In the genomic region with DNA sequence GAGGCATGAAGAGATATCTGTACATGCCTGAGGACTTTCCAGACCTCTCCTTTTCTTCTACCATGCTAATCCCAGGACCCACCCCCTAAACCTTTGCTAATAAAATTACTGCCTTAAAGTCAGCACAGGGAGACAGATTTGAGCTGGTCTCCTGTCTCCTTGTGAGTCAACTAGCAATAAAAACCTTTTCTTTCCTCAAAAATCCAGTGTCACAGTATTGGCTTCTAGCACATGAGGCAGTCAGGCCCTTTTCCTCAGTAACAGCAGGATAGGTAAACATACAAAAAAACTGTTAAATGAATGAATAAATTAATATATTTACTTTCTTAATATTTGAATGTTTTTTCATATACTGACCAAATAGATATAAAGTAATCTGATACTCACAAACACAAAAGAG, we compare ENCODE assay signal across 27 cellular contexts. TPM values are rescaled to one million over a fixed set of nuclear protein-coding genes. Genes with fewer than 3 reads are reported as not detected.
"Had no signal": no experiment of that assay in that cellular context is flagged by ENCODE, and none has a peak within 500 bp of the region (broad histone marks: within the 10 kb centered on the region; RNA-seq: fewer than 3 reads in every experiment).

No MANE protein-coding gene starts in this region.

- H3K36me3 ChIP-seq: breast epithelium, SJSA1 had no signal

- DNase-seq: activated CD4-positive, alpha-beta T cell treated with anti-CD3 and anti-CD28 coated beads for 48 hours; activated CD4-positive, alpha-beta T cell treated with anti-CD3 and anti-CD28 coated beads, Interleukin-2, amount 50 U/mL, for 4 hours; activated CD4-positive, CD25-positive, alpha-beta regulatory T cell treated with anti-CD3 and anti-CD28 coated beads, Interleukin-2, amount 50 U/mL, for 72 hours; activated CD8-positive, alpha-beta memory T cell treated with anti-CD3 and anti-CD28 coated beads, Interleukin-2, amount 50 U/mL, for 48 hours; activated CD8-positive, alpha-beta T cell treated with anti-CD3 and anti-CD28 coated beads, Interleukin-2, amount 10 ng/mL, durations not matched to agents 7 days and 5 days; activated naive CD4-positive, alpha-beta T cell treated with anti-CD3 and anti-CD28 coated beads, Interleukin-2, amount 50 U/mL, for 16 hours; activated T-cell treated with anti-CD3 and anti-CD28 coated beads, Interleukin-2, amount 50 U/mL, for 1 hour; aorta; caudate nucleus; Kasumi-1; KBM-7; NCI-H1105 treated with DMSO at 0.1 percent for 48 hours; NCI-H1436 treated with DMSO at 0.1 percent for 48 hours; NCI-H187; NCI-H2081; NCI-H2171; NCI-H2227 treated with DMSO at 0.1 percent for 48 hours; NCI-H446 treated with DMSO at 0.1 percent for 48 hours; NCI-H524 treated with DMSO at 0.1 percent for 48 hours; NCI-H774; SHP77; SW 1271 had no signal

- H3K4me3 ChIP-seq: breast epithelium, SJSA1 had no signal

- H3K27me3 ChIP-seq: breast epithelium, SJSA1 had no signal

- H3K9me3 ChIP-seq: breast epithelium, SJSA1 had no signal

- FAIRE-seq: RCC 7860 had no signal

- ATAC-seq: activated CD8-positive, alpha-beta T cell treated with anti-CD3 and anti-CD28 coated beads, Interleukin-2, amount 10 ng/mL, durations not matched to agents 7 days and 5 days; SK-N-SH treated with all-trans-retinoic acid at 6 μM for 48 hours; WTC11 had no signal

- H3K27ac ChIP-seq: breast epithelium, SJSA1 had no signal

- H3K4me1 ChIP-seq: breast epithelium had no signal

RNA-seq across cellular contexts. Expression of a gene that starts 41.3 kb away (rescaled TPM):
- total RNA-seq: WTC11 had no signal

RNA-seq across cellular contexts. Expression of a gene that starts 45.6 kb away (rescaled TPM):
- total RNA-seq: SJSA1, WTC11 had no signal
